Comparison of ENCODE assay signal across 1 cellular context in the genomic region with DNA sequence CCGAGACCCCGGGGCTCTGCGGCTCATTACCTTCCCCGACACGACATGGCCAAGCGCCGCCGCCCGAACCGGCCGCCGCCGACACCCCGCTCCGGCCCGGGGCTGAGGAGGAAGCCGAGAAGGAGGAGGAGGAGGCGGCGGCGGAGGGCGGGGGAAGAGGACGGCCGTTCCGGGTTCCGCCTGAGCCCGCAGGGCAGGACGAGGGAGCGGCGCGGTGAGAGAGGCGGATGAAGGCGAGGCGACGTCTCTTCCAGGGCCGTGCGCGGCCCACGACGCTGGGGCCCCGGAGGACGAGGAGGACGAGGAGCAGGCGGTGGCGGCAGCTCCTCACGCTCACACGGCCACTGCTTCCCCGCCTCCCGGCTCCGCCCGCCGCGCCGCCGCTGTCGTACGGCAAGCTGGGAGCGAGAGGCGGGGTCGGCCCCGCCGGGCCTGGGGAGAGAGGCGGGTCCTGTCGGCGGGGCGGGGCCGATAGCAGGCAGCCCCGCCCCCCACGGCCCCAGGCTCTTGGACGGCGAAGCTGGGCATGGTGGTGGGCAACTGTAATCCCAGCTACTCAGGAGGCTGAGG.
A peak's percentile ranks its signal among the peaks of the same experiment; 100 is the strongest.
TF ChIP-seq lines count a peak whose summit lies in the region.
"Not testable (repeated sequence)": the region's sequence is repeated elsewhere in the genome, so short reads cannot be mapped to it uniquely, and the experiment has no call there.

No MANE protein-coding gene starts in this region.

TF ChIP-seq in HepG2, 621 proteins besides CTCF, POLR2A, EP300 and RAD21 (continued from another document):
- TF ChIP-seq, protein P1, sequence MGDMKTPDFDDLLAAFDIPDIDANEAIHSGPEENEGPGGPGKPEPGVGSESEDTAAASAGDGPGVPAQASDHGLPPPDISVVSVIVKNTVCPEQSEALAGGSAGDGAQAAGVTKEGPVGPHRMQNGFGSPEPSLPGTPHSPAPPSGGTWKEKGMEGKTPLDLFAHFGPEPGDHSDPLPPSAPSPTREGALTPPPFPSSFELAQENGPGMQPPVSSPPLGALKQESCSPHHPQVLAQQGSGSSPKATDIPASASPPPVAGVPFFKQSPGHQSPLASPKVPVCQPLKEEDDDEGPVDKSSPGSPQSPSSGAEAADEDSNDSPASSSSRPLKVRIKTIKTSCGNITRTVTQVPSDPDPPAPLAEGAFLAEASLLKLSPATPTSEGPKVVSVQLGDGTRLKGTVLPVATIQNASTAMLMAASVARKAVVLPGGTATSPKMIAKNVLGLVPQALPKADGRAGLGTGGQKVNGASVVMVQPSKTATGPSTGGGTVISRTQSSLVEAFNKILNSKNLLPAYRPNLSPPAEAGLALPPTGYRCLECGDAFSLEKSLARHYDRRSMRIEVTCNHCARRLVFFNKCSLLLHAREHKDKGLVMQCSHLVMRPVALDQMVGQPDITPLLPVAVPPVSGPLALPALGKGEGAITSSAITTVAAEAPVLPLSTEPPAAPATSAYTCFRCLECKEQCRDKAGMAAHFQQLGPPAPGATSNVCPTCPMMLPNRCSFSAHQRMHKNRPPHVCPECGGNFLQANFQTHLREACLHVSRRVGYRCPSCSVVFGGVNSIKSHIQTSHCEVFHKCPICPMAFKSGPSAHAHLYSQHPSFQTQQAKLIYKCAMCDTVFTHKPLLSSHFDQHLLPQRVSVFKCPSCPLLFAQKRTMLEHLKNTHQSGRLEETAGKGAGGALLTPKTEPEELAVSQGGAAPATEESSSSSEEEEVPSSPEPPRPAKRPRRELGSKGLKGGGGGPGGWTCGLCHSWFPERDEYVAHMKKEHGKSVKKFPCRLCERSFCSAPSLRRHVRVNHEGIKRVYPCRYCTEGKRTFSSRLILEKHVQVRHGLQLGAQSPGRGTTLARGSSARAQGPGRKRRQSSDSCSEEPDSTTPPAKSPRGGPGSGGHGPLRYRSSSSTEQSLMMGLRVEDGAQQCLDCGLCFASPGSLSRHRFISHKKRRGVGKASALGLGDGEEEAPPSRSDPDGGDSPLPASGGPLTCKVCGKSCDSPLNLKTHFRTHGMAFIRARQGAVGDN (CRISPR knock-in tag; IDR thresholded peaks at IDR 0.05), result peak; percentile 61
- TF ChIP-seq HNRNPK (IDR thresholded peaks at IDR 0.05; ENCODE audit: low read depth, low read length, poor library complexity, severe bottlenecking) (peak; percentile 67), MAZ (CRISPR knock-in tag; IDR thresholded peaks at IDR 0.05; ENCODE audit: low read depth) (peak; percentile 28; the same call in 1 of the 2 replicates), ZSCAN21 (CRISPR knock-in tag; IDR thresholded peaks at IDR 0.05; ENCODE audit: borderline replicate concordance) (peak; percentile 85; the same call in 1 of the 2 replicates), ZNF468 (CRISPR knock-in tag; IDR thresholded peaks at IDR 0.05) (peak; percentile 33; the same call in 1 of the 2 replicates), IRF2 (CRISPR knock-in tag; IDR thresholded peaks at IDR 0.05) (peak; percentile 32; the same call in 1 of the 2 replicates), ZNF12 (CRISPR knock-in tag; IDR thresholded peaks at IDR 0.05) (0 out of 2 replicates have a peak, but pooled peaks have one; percentile 42), MED8 (CRISPR knock-in tag; IDR thresholded peaks at IDR 0.05; ENCODE audit: insufficient replicate concordance) (peak; percentile 91)
- TF ChIP-seq, protein P2, sequence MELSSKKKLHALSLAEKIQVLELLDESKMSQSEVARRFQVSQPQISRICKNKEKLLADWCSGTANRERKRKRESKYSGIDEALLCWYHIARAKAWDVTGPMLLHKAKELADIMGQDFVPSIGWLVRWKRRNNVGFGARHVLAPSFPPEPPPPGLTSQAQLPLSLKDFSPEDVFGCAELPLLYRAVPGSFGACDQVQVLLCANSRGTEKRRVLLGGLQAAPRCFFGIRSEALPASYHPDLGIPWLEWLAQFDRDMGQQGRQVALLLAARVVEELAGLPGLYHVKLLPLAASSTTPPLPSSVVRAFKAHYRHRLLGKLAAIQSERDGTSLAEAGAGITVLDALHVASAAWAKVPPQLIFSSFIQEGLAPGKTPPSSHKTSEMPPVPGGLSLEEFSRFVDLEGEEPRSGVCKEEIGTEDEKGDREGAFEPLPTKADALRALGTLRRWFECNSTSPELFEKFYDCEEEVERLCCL (CRISPR knock-in tag; IDR thresholded peaks at IDR 0.05; ENCODE audit: borderline replicate concordance), result 0 out of 2 replicates have a peak, but pooled peaks have one; percentile 2
- not testable (repeated sequence) for TF ChIP-seq MAZ (IDR thresholded peaks at IDR 0.05; ENCODE audit: borderline replicate concordance, low read depth, low read length)
- TF ChIP-seq, protein P3, sequence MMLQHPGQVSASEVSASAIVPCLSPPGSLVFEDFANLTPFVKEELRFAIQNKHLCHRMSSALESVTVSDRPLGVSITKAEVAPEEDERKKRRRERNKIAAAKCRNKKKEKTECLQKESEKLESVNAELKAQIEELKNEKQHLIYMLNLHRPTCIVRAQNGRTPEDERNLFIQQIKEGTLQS (CRISPR knock-in tag; IDR thresholded peaks at IDR 0.05), result peak; percentile 12; the same call in 1 of the 2 replicates
- TF ChIP-seq, protein P4, sequence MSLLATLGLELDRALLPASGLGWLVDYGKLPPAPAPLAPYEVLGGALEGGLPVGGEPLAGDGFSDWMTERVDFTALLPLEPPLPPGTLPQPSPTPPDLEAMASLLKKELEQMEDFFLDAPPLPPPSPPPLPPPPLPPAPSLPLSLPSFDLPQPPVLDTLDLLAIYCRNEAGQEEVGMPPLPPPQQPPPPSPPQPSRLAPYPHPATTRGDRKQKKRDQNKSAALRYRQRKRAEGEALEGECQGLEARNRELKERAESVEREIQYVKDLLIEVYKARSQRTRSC (CRISPR knock-in tag; IDR thresholded peaks at IDR 0.05; ENCODE audit: low read depth), result 0 out of 2 replicates have a peak, but pooled peaks have one; percentile 36
- TF ChIP-seq, protein P5, sequence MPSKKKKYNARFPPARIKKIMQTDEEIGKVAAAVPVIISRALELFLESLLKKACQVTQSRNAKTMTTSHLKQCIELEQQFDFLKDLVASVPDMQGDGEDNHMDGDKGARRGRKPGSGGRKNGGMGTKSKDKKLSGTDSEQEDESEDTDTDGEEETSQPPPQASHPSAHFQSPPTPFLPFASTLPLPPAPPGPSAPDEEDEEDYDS (CRISPR knock-in tag; IDR thresholded peaks at IDR 0.05), result peak; percentile 77; the same call in 1 of the 2 replicates
TF ChIP-seq in HepG2: peak in this region for 129; not testable (repeated sequence) for 492.
